ENCODE assay signal across 8 cellular contexts in genomic region chr6:26157838-26158580, GRCh38.
DNase-seq lines count a peak whose midpoint lies in the region; ATAC-seq and TF ChIP-seq lines count a peak whose summit lies in the region.

No MANE protein-coding gene starts in this region.

- H3K18ac ChIP-seq in H9 (ENCODE audit: insufficient read length, low read depth, low read length) = peak overlapping the region; percentile 64

- H3K4me1 ChIP-seq in H9 (ENCODE audit: insufficient read depth, low read length) (peaks cover 3% of the 10 kb centered on the region), foreskin keratinocyte (peaks cover 11% of the 10 kb centered on the region), stomach smooth muscle (ENCODE audit: control insufficient read depth, insufficient read depth, low read length) (peaks cover 15% of the 10 kb centered on the region)

- no peak overlapping the region for H2BK5ac ChIP-seq in H9 (ENCODE audit: insufficient read length, low read length)

- H2BK20ac ChIP-seq in H9 (ENCODE audit: low read depth, low read length, poor library complexity, severe bottlenecking) = no peak overlapping the region

- H3K27ac Mint-ChIP-seq in H9 (peak overlapping the region; percentile 95 to 100 (median 99)), neural crest cell (ENCODE audit: unreplicated experiment) (peak overlapping the region; percentile 94)

- H3K14ac ChIP-seq in H9 (ENCODE audit: insufficient read depth, low read length) = peak overlapping the region; percentile 81

- H4K5ac ChIP-seq in H9 (ENCODE audit: insufficient read length, low read depth, low read length) = no peak overlapping the region

- no peaks in the 10 kb centered on the region; the same call in 1 of the 2 replicates for H3K79me2 ChIP-seq in H9 (ENCODE audit: insufficient read depth, low read length)

- H2BK120ac ChIP-seq in H9 (ENCODE audit: low read depth, low read length, poor library complexity, severe bottlenecking) = no peak overlapping the region

- H3K4ac ChIP-seq in H9 (ENCODE audit: low read depth, low read length) = no peak overlapping the region

- no peaks in the 10 kb centered on the region for H3K9me3 ChIP-seq in H9 (ENCODE audit: control insufficient read depth, low read depth, low read length)
- no peaks in the 10 kb centered on the region for H3K9me3 ChIP-seq in MG63
- H3K9me3 ChIP-seq in stomach smooth muscle (ENCODE audit: control insufficient read depth in 2 of 2, low read length in 2 of 2) = no peaks in the 10 kb centered on the region

- H3K9me3 Mint-ChIP-seq in H9 = no peaks in the 10 kb centered on the region; a peak in 1 of 5 replicates
- no peaks in the 10 kb centered on the region for H3K9me3 Mint-ChIP-seq in neural crest cell

- no peak overlapping the region for H3T11ph ChIP-seq in H9 (ENCODE audit: low read length)

- H3K23ac ChIP-seq in H9 (ENCODE audit: insufficient read length, low read depth, low read length) = no peak overlapping the region

- no peak overlapping the region for H3K56ac ChIP-seq in H9 (ENCODE audit: insufficient read length, low read depth, low read length)

- peak; percentile 99 for DNase-seq in ELR (ENCODE audit: low read depth)
- DNase-seq in H9 = peak; percentile 87
- DNase-seq in MG63 = peak; percentile 82
- peak; percentile 97 for DNase-seq in SHP77 treated with DMSO at 0.1 percent for 48 hours (lab: John Stamatoyannopoulos, UW)
- DNase-seq in activated naive CD4-positive, alpha-beta T cell (lab: John Stamatoyannopoulos, UW) = peak; percentile 56 to 80 (median 66)
- no peak for DNase-seq in foreskin keratinocyte
- DNase-seq in neural crest cell (ENCODE audit: low read depth, low spot score) = peak; percentile 66

- TF ChIP-seq CTCF in H9 (conservative IDR thresholded peaks at IDR 0.05) (no peak), foreskin keratinocyte (conservative IDR thresholded peaks at IDR 0.05) (no peak), neural crest cell (conservative IDR thresholded peaks at IDR 0.05) (no peak)

- ATAC-seq in foreskin keratinocyte = peak; percentile 71

- H3K4me3 ChIP-seq in MG63 (peak overlapping the region; percentile 75), stomach smooth muscle (ENCODE audit: low read length in 2 of 2) (peak overlapping the region; percentile 87 to 93)

- peaks cover 12% of the 10 kb centered on the region for H3K23me2 ChIP-seq in H9 (ENCODE audit: insufficient read length, low read depth, low read length, poor library complexity, severe bottlenecking)

- no peaks in the 10 kb centered on the region for H3K36me3 ChIP-seq in MG63
- no peaks in the 10 kb centered on the region for H3K36me3 ChIP-seq in stomach smooth muscle (ENCODE audit: control insufficient read depth in 2 of 2, insufficient read depth in 2 of 2, low read length in 2 of 2)

- H3K27ac ChIP-seq in H9 (ENCODE audit: insufficient read length, low read depth, low read length) (peak overlapping the region; percentile 90), foreskin keratinocyte (peak overlapping the region; percentile 74), stomach smooth muscle (ENCODE audit: low read length) (peak overlapping the region; percentile 98)

- no peak overlapping the region for H2AK5ac ChIP-seq in H9 (ENCODE audit: insufficient read length, low read length)

- no peak overlapping the region for H2BK15ac ChIP-seq in H9 (ENCODE audit: low read depth, low read length)

- H4K8ac ChIP-seq in H9 (replicated peaks; ENCODE audit: insufficient read length, low read depth, low read length) = no peak overlapping the region

- H3K27me3 ChIP-seq in H9 (ENCODE audit: insufficient read depth, low read length) (no peaks in the 10 kb centered on the region), MG63 (no peaks in the 10 kb centered on the region), foreskin keratinocyte (no peaks in the 10 kb centered on the region), stomach smooth muscle (ENCODE audit: control insufficient read depth in 1 of 2, insufficient read depth in 2 of 2, low read length in 2 of 2) (no peaks in the 10 kb centered on the region)

- no CpG with 5 or more reads among the region's 37 CpGs for WGBS in H9 (ENCODE audit: extremely low coverage, insufficient read length, low lambda C conversion rate)

- H3K36me3 Mint-ChIP-seq in H9 (ENCODE audit: insufficient read depth in 1 of 3, low read depth in 3 of 3) = peaks cover 0 to 2% (median 0%) of the 10 kb centered on the region in 3 experiments; a peak in 2 of 7 replicates
- peaks cover 6% of the 10 kb centered on the region for H3K36me3 Mint-ChIP-seq in neural crest cell (ENCODE audit: low read depth)

- H3K4me3 Mint-ChIP-seq in H9 = peak overlapping the region; percentile 88 to 89
- H3K4me3 Mint-ChIP-seq in neural crest cell = peak overlapping the region; percentile 95

- H2AFZ ChIP-seq in H9 (ENCODE audit: low read length) = no peak overlapping the region

- peaks cover 16% of the 10 kb centered on the region for H3K27me3 Mint-ChIP-seq in H9 (ENCODE audit: low read depth)
- H3K27me3 Mint-ChIP-seq in neural crest cell (ENCODE audit: low read depth) = peaks cover 18% of the 10 kb centered on the region

- H2BK12ac ChIP-seq in H9 (ENCODE audit: insufficient read length, low read depth, low read length) = no peak overlapping the region

- H3K4me1 Mint-ChIP-seq in H9 (peaks cover 23 to 25% of the 10 kb centered on the region in 2 experiments), neural crest cell (peaks cover 35% of the 10 kb centered on the region)

- no peaks in the 10 kb centered on the region for H4K20me1 ChIP-seq in H9 (ENCODE audit: control insufficient read depth, insufficient read depth, insufficient read length)

- H3K4me2 ChIP-seq in H9 (ENCODE audit: insufficient read depth, insufficient read length, low read length) = peak overlapping the region; percentile 97

- H3K9ac ChIP-seq in H9 (ENCODE audit: extremely low read depth, insufficient read length, low read length) (peak overlapping the region; percentile 98), stomach smooth muscle (ENCODE audit: low read length in 2 of 2) (peak overlapping the region; percentile 79 to 88)

- no peaks in the 10 kb centered on the region for H3K79me1 ChIP-seq in H9 (ENCODE audit: insufficient read depth, low read depth, low read length, poor library complexity, severe bottlenecking)

- H4K91ac ChIP-seq in H9 (ENCODE audit: insufficient read length, low read depth, low read length) = no peak overlapping the region

Comparison
In these comparisons a context has a peak if more than half of its experiments do, and no peak if none do; other contexts are left out.
1. DNase-seq: peak in ELR (single experiment), H9 (single experiment), MG63 (single experiment), SHP77 treated with DMSO at 0.1 percent for 48 hours (single experiment), activated naive CD4-positive, alpha-beta T cell (4 of 4) and neural crest cell (single experiment); none in foreskin keratinocyte (0 of 2).
2. Peak in every context shown above with its lines, with median percentiles within 50 percentile points of each other: H3K27ac ChIP-seq.